Comparison of ENCODE assay signal across 1 cellular context in the genomic region with DNA sequence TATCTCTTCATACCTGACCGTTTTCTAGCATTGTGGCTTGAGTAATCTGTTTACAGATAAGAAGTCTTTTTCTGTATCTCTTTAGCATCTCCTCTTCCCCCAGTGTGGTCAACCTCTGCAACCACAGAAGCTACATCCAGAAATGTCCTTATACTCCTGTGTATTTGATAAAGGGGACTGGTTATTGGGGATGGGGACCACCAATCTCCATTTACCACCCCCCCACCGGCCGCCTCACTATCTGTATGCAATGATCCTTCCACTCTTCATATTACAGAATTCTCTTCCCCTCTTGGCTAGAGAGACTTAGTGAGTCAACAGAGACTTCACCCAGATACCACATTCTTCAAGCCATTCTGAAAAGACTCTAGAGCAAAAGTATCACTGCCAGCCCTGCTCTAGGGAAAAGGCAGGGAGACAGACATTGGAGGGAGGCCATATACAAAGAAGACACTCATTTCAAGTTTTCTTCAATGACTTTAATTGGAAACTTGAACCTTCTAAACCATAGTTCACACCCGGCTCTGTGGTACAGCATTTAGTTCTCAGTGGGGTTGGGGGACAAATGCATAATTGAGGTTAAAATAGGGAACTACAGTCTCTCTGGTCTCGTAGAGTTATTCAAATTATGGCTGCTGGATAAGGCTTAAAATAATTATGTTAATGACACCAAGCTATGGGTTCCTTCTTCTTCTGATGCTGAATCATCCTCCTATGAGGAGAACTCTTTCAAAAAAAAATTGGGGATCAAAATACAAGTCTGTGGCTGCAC.
TF ChIP-seq lines count a peak whose summit lies in the region.

No MANE protein-coding gene starts in this region.

TF ChIP-seq in IMR-90, 13 proteins besides CTCF, POLR2A, EP300 and RAD21:
- TF ChIP-seq, protein P1, sequence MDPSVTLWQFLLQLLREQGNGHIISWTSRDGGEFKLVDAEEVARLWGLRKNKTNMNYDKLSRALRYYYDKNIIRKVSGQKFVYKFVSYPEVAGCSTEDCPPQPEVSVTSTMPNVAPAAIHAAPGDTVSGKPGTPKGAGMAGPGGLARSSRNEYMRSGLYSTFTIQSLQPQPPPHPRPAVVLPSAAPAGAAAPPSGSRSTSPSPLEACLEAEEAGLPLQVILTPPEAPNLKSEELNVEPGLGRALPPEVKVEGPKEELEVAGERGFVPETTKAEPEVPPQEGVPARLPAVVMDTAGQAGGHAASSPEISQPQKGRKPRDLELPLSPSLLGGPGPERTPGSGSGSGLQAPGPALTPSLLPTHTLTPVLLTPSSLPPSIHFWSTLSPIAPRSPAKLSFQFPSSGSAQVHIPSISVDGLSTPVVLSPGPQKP (IDR thresholded peaks at IDR 0.05; ENCODE audit: borderline replicate concordance, low read depth, low read length), result no peak
- TF ChIP-seq BHLHE40 (IDR thresholded peaks at IDR 0.05; ENCODE audit: low read depth, low read length), result no peak
- no peak for TF ChIP-seq FOS (IDR thresholded peaks at IDR 0.05; ENCODE audit: low read depth, low read length)
- TF ChIP-seq MAFK (IDR thresholded peaks at IDR 0.05; ENCODE audit: low read depth, low read length), result no peak
- no peak for TF ChIP-seq NFE2L2 (IDR thresholded peaks at IDR 0.05; ENCODE audit: low read depth, low read length)
- TF ChIP-seq RFX5 (IDR thresholded peaks at IDR 0.05; ENCODE audit: low read depth, low read length), result no peak
- TF ChIP-seq CEBPB (IDR thresholded peaks at IDR 0.05; ENCODE audit: low read depth, low read length), result no peak
- no peak for TF ChIP-seq MXI1 (IDR thresholded peaks at IDR 0.05; ENCODE audit: borderline replicate concordance, low read depth, low read length)
- TF ChIP-seq, protein P2, sequence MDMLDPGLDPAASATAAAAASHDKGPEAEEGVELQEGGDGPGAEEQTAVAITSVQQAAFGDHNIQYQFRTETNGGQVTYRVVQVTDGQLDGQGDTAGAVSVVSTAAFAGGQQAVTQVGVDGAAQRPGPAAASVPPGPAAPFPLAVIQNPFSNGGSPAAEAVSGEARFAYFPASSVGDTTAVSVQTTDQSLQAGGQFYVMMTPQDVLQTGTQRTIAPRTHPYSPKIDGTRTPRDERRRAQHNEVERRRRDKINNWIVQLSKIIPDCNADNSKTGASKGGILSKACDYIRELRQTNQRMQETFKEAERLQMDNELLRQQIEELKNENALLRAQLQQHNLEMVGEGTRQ (IDR thresholded peaks at IDR 0.05; ENCODE audit: low read depth, low read length), result no peak
- TF ChIP-seq CHD1 (IDR thresholded peaks at IDR 0.05; ENCODE audit: low read depth, low read length), result no peak
- TF ChIP-seq MAZ (IDR thresholded peaks at IDR 0.05; ENCODE audit: borderline replicate concordance, low read depth, low read length), result no peak
- no peak for TF ChIP-seq RCOR1 (IDR thresholded peaks at IDR 0.05; ENCODE audit: insufficient replicate concordance, low read length)
- TF ChIP-seq SMC3 (IDR thresholded peaks at IDR 0.05; ENCODE audit: low read depth, low read length), result no peak
